ENCODE assay signal across 8 cellular contexts in the genomic region with DNA sequence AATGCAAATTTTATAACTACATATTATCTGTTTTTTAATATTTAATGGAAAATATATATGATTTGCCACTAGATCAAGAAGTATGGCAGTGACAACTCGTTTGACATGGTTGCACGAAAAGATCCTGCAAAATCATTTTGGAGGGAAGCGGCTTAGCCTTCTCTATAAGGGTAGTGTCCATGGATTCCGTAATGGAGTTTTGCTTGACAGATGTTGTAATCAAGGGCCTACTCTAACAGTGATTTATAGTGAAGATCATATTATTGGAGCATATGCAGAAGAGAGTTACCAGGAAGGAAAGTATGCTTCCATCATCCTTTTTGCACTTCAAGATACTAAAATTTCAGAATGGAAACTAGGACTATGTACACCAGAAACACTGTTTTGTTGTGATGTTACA. TPM values are rescaled to one million over a fixed set of nuclear protein-coding genes. Genes with fewer than 3 reads are reported as not detected.
A peak's percentile ranks its signal among the peaks of the same experiment; 100 is the strongest.
DNase-seq lines count a peak whose midpoint lies in the region; ATAC-seq and TF ChIP-seq lines count a peak whose summit lies in the region.

No MANE protein-coding gene starts in this region.

- DNase-seq in BJ (ENCODE audit: low read depth) (no peak), H4 (ENCODE audit: low spot score) (peak; percentile 11), astrocyte of the hippocampus (ENCODE audit: low read depth, low spot score) (peak; percentile 5), myocyte (ENCODE audit: low read depth) (peak; percentile 45), activated gamma-delta T cell treated with Interleukin-2 at 50 U/mL for 16 hours (no peak), NCI-H146 treated with DMSO at 0.1 percent for 48 hours (lab: John Stamatoyannopoulos, UW; ENCODE audit: unreplicated experiment) (no peak), cortex of kidney (lab: John Stamatoyannopoulos, UW) (no peak)

- CTCF ChIA-PET in BJ (lab: Yijun Ruan, JAX) = no interaction called here

- no peaks in the 10 kb centered on the region for H3K36me3 ChIP-seq in BJ (ENCODE audit: control insufficient read depth, insufficient read depth, low read length)

- ATAC-seq in GM18520 (IDR thresholded peaks at IDR 0.05; ENCODE audit: unreplicated experiment) = no peak

- TF ChIP-seq CTCF in BJ (IDR thresholded peaks at IDR 0.05; ENCODE audit: insufficient read depth, low read depth, low read length) = no peak

- H3K4me3 ChIP-seq in BJ (ENCODE audit: low read depth, low read length) = peak overlapping the region; percentile 17

- POLR2A ChIA-PET in BJ (lab: Charles Lee) = no interaction called here

- no peaks in the 10 kb centered on the region for H3K27me3 ChIP-seq in BJ (ENCODE audit: control insufficient read depth, insufficient read depth, low read length)

RNA-seq across cellular contexts. Expression of gene IFI44, which starts 0.5 kb away (rescaled TPM):
- polyA plus RNA-seq in BJ (2011; rRNA removed) = 2.2 and 5.4 TPM in 2 replicates
- 1.7 and 2.2 TPM in 2 replicates for polyA minus RNA-seq in BJ (2011; rRNA and poly(A)+ RNA removed)
- total RNA-seq in H4 (2014; rRNA removed; shearing (Covaris generic)) = 75.9 and 88.4 TPM in 2 replicates
- total RNA-seq in myocyte = 33.3 and 39.3 TPM in 2 replicates
- polyA plus RNA-seq in myocyte (2012) = 13.5 TPM

RNA-seq across cellular contexts. Expression of gene IFI44L, which starts 29.9 kb away (rescaled TPM):
- polyA plus RNA-seq in BJ (2011; rRNA removed) = 0.28 and 1.1 TPM in 2 replicates
- polyA minus RNA-seq in BJ (2011; rRNA and poly(A)+ RNA removed) = 0.33 and 0.93 TPM in 2 replicates
- 58.5 and 79.9 TPM in 2 replicates for total RNA-seq in H4 (2014; rRNA removed; shearing (Covaris generic))
- 26.0 and 41.6 TPM in 2 replicates for total RNA-seq in myocyte
- 1.8 TPM for polyA plus RNA-seq in myocyte (2012)

Comparison
In these comparisons a context has a peak if more than half of its experiments do, and no peak if none do; other contexts are left out.
1. DNase-seq: peak in H4 (single experiment), astrocyte of the hippocampus (single experiment) and myocyte (single experiment); none in BJ (single experiment), activated gamma-delta T cell treated with Interleukin-2 at 50 U/mL for 16 hours (single experiment), NCI-H146 treated with DMSO at 0.1 percent for 48 hours (single experiment) and cortex of kidney (single experiment).